Comparison of ENCODE assay signal across 2 cellular contexts in genomic region chr17:48162305-48162934, GRCh38.
A peak's percentile ranks its signal among the peaks of the same experiment; 100 is the strongest.
TF ChIP-seq lines count a peak whose summit lies in the region.

No MANE protein-coding gene starts in this region.

TF ChIP-seq in HEK293, 187 proteins besides CTCF, POLR2A, EP300 and RAD21 (continued from another document and continues in another):
- TF ChIP-seq ELK4 (IDR thresholded peaks at IDR 0.05; ENCODE audit: borderline replicate concordance, low read depth, low read length): no peak
- TF ChIP-seq ZNF623 (tag by site-specific recombination; IDR thresholded peaks at IDR 0.05): no peak
- 0 out of 2 replicates have a peak, but pooled peaks have one; percentile 35 for TF ChIP-seq IKZF3 (tag by site-specific recombination; IDR thresholded peaks at IDR 0.05)
- no peak for TF ChIP-seq PATZ1 (tag by site-specific recombination; IDR thresholded peaks at IDR 0.05)
- no peak for TF ChIP-seq SALL2 (tag by site-specific recombination; IDR thresholded peaks at IDR 0.05; ENCODE audit: borderline replicate concordance)
- TF ChIP-seq ZNF341 (tag by site-specific recombination; IDR thresholded peaks at IDR 0.05; ENCODE audit: low read depth): no peak
- TF ChIP-seq HIC1 (tag by site-specific recombination; IDR thresholded peaks at IDR 0.05): no peak
- TF ChIP-seq MEIS1 (CRISPR knock-in tag; IDR thresholded peaks at IDR 0.05; ENCODE audit: borderline replicate concordance): no peak
- no peak for TF ChIP-seq KLF1 (tag by site-specific recombination; IDR thresholded peaks at IDR 0.05)
- no peak for TF ChIP-seq ZNF146 (tag by site-specific recombination; IDR thresholded peaks at IDR 0.05)
- TF ChIP-seq ATF2 (tag by site-specific recombination; IDR thresholded peaks at IDR 0.05; ENCODE audit: low read depth): 0 out of 2 replicates have a peak, but pooled peaks have one; percentile 65
- TF ChIP-seq ZNF518A (tag by site-specific recombination; conservative IDR thresholded peaks at IDR 0.05; ENCODE audit: low read depth): no peak

TF ChIP-seq in GM12878, 131 proteins besides CTCF, POLR2A, EP300 and RAD21:
- TF ChIP-seq E2F8 (IDR thresholded peaks at IDR 0.05; ENCODE audit: low read depth, partially characterized antibody) (no peak), CBX5 (IDR thresholded peaks at IDR 0.05; ENCODE audit: low read depth) (no peak), WRNIP1 (IDR thresholded peaks at IDR 0.05; ENCODE audit: borderline replicate concordance, low read depth, low read length) (no peak), SMARCA5 (IDR thresholded peaks at IDR 0.05) (no peak), ESRRA (IDR thresholded peaks at IDR 0.05; ENCODE audit: low read length) (no peak), RUNX3 (IDR thresholded peaks at IDR 0.05; ENCODE audit: low read length) (no peak), HDAC2 (IDR thresholded peaks at IDR 0.05) (no peak), RFX5 (IDR thresholded peaks at IDR 0.05; ENCODE audit: low read depth, low read length) (no peak), SMC3 (IDR thresholded peaks at IDR 0.05; ENCODE audit: borderline replicate concordance, low read length) (no peak), TCF7 (IDR thresholded peaks at IDR 0.05; ENCODE audit: borderline replicate concordance) (no peak), YBX1 (IDR thresholded peaks at IDR 0.05) (no peak), MTA3 (IDR thresholded peaks at IDR 0.05; ENCODE audit: borderline replicate concordance, low read length) (no peak), ZNF274 (IDR thresholded peaks at IDR 0.05; ENCODE audit: insufficient read depth, insufficient read length) (no peak), GABPA (IDR thresholded peaks at IDR 0.05; ENCODE audit: low read depth) (no peak), HDGF (IDR thresholded peaks at IDR 0.05) (no peak), CREM (IDR thresholded peaks at IDR 0.05; ENCODE audit: low read depth) (no peak), NFXL1 (IDR thresholded peaks at IDR 0.05; ENCODE audit: borderline replicate concordance) (no peak), E4F1 (IDR thresholded peaks at IDR 0.05; ENCODE audit: borderline replicate concordance, partially characterized antibody) (no peak), NFIC (IDR thresholded peaks at IDR 0.05; ENCODE audit: low read depth, low read length) (no peak), BACH1 (IDR thresholded peaks at IDR 0.05; ENCODE audit: borderline replicate concordance) (no peak)
